In genomic region chr1:171841931-171842723, GRCh38 we compare ENCODE assay signal across 8 cellular contexts. TPM values are rescaled to one million over a fixed set of nuclear protein-coding genes. Genes with fewer than 3 reads are reported as not detected.
DNase-seq lines count a peak whose midpoint lies in the region; ATAC-seq, FAIRE-seq and TF ChIP-seq lines count a peak whose summit lies in the region.

No MANE protein-coding gene starts in this region.

- H3K4me2 ChIP-seq in HepG2 (ENCODE audit: low read depth, low read length), result no peak overlapping the region

- peak in 3 of 4 donors; percentile 9 to 23 (median 12) for ATAC-seq in right lobe of liver
- no peak for ATAC-seq in HepG2
- ATAC-seq in GM21528 (IDR thresholded peaks at IDR 0.05; ENCODE audit: low FRiP score, unreplicated experiment), result no peak

- H3K9ac ChIP-seq in HepG2 (ENCODE audit: insufficient read depth, low read depth, low read length) (no peak overlapping the region), stomach smooth muscle (ENCODE audit: low read length in 2 of 2) (peak overlapping the region; percentile 13 to 58)

- TF ChIP-seq CTCF in right lobe of liver (IDR thresholded peaks at IDR 0.05) (no peak), HepG2 (CRISPR knock-in tag; IDR thresholded peaks at IDR 0.05) (no peak), dorsolateral prefrontal cortex (IDR thresholded peaks at IDR 0.05 in 54 of 56, conservative IDR thresholded peaks at IDR 0.05 in 2 of 56; ENCODE audit: low read depth in 1 of 56, partially characterized antibody in 56 of 56) (peak in 3 of 56 donors; percentile 3 to 8 (median 5))

- intact Hi-C loops in right lobe of liver (cut with DNase I) (no loop called here), HepG2 (cut with micrococcal nuclease; ENCODE audit: unreplicated experiment) (no loop called here), dorsolateral prefrontal cortex (cut with DNase I) (loop anchor here (1.0 to 5.0 kb wide), 8 partner anchors 21 to 690 kb away; partner anchors contain the start of gene SUCO (in 1 of the 2))

- H3K27me3 ChIP-seq in right lobe of liver, result peaks cover 0 to 9% of the 10 kb centered on the region in 2 donors
- 0 out of 5 replicates have a peak, but pooled peaks cover 0 to 5% of the 10 kb centered on the region in 2 experiments for H3K27me3 ChIP-seq in HepG2 (ENCODE audit: control insufficient read depth in 1 of 2, insufficient read depth in 2 of 2, low read length in 2 of 2)
- no peaks in the 10 kb centered on the region for H3K27me3 ChIP-seq in dorsolateral prefrontal cortex
- no peaks in the 10 kb centered on the region for H3K27me3 ChIP-seq in stomach smooth muscle (ENCODE audit: control insufficient read depth in 1 of 2, insufficient read depth in 2 of 2, low read length in 2 of 2)

- peak in 1 of 3 donors; percentile 45 for DNase-seq in right lobe of liver
- no peak for DNase-seq in HepG2 (ENCODE audit: low spot score)
- DNase-seq in SW480 (ENCODE audit: low spot score), result peak; percentile 49
- DNase-seq in dorsolateral prefrontal cortex, result peak; percentile 28 to 69 (median 58)
- peak; percentile 78 for DNase-seq in medulla oblongata (ENCODE audit: extremely low spot score)
- DNase-seq in MV-4-11 (lab: John Stamatoyannopoulos, UW), result no peak

- TF ChIP-seq RAD21 in HepG2 (CRISPR knock-in tag; IDR thresholded peaks at IDR 0.05), result no peak

- no peak for TF ChIP-seq EP300 in HepG2 (IDR thresholded peaks at IDR 0.05; ENCODE audit: low read depth in 2 of 2, low read length in 2 of 2)
- TF ChIP-seq EP300 in HepG2 (CRISPR knock-in tag; IDR thresholded peaks at IDR 0.05; ENCODE audit: borderline replicate concordance), result no peak

- H3K4me1 ChIP-seq in right lobe of liver, result peaks cover 0 to 4% (median 0%) of the 10 kb centered on the region in 4 donors
- no peaks in the 10 kb centered on the region for H3K4me1 ChIP-seq in HepG2 (ENCODE audit: insufficient read depth, low read length)
- peaks cover 9% of the 10 kb centered on the region for H3K4me1 ChIP-seq in stomach smooth muscle (ENCODE audit: control insufficient read depth, insufficient read depth, low read length)

- H3K27ac ChIP-seq in right lobe of liver (no peak overlapping the region), HepG2 (ENCODE audit: extremely low read length, insufficient read depth, low read length) (no peak overlapping the region), dorsolateral prefrontal cortex (peak overlapping the region; percentile 61 to 99 (median 96)), stomach smooth muscle (ENCODE audit: low read length) (no peak overlapping the region)

- no peaks in the 10 kb centered on the region for H3K36me3 ChIP-seq in right lobe of liver
- no peaks in the 10 kb centered on the region for H3K36me3 ChIP-seq in HepG2 (replicated peaks in 1 of 2; ENCODE audit: control insufficient read depth in 1 of 2, insufficient read depth in 2 of 2, low read length in 2 of 2)
- H3K36me3 ChIP-seq in stomach smooth muscle (ENCODE audit: control insufficient read depth in 2 of 2, insufficient read depth in 2 of 2, low read length in 2 of 2), result no peaks in the 10 kb centered on the region

- POLR2A ChIA-PET in HepG2 (lab: Yijun Ruan, JAX), result no interaction called here

- no peak overlapping the region for H2AFZ ChIP-seq in HepG2 (ENCODE audit: low read length)

- H3K79me2 ChIP-seq in HepG2 (ENCODE audit: insufficient read depth, low read length), result no peaks in the 10 kb centered on the region

- FAIRE-seq in HepG2 (lab: Jason Lieb, UNC), result no peak

- CTCF ChIA-PET in HepG2 (lab: Yijun Ruan, JAX; ENCODE audit: low intra/inter-chr PET ratio, low total read pairs), result no interaction called here

- no TSS peak for BruUV-seq in HepG2 (replicated peaks; lab: Mats Ljungman, UMichigan)

- in situ Hi-C loops in HepG2 (cut with HindIII; ENCODE audit: extremely low pct_ligation_motif_present, low pct_unique_long_range_greater_than_20kb), result no loop called here

- H3K4me3 ChIP-seq in right lobe of liver, result peak overlapping the region; percentile 35 to 57 (median 43)
- no peak overlapping the region for H3K4me3 ChIP-seq in HepG2 (replicated peaks in 1 of 3; ENCODE audit: insufficient read depth in 1 of 3, low read depth in 2 of 3, low read length in 3 of 3)
- peak overlapping the region; percentile 65 to 100 (median 93) for H3K4me3 ChIP-seq in dorsolateral prefrontal cortex
- H3K4me3 ChIP-seq in stomach smooth muscle (ENCODE audit: low read length in 2 of 2), result peak overlapping the region; percentile 54 to 89

- no peaks in the 10 kb centered on the region for H4K20me1 ChIP-seq in HepG2 (ENCODE audit: insufficient read depth, low read length)

- WGBS in right lobe of liver (ENCODE audit: insufficient coverage, low coverage, low lambda C conversion rate, missing lambda C conversion rate), result 2% methylated on average over 18 of the region's 40 CpGs
- 35% methylated on average over 19 of the region's 40 CpGs for WGBS in HepG2 (ENCODE audit: low lambda C conversion rate)

- H3K9me3 ChIP-seq in right lobe of liver (no peaks in the 10 kb centered on the region), HepG2 (ENCODE audit: low read length) (no peaks in the 10 kb centered on the region), stomach smooth muscle (ENCODE audit: control insufficient read depth in 2 of 2, low read length in 2 of 2) (no peaks in the 10 kb centered on the region)

- TF ChIP-seq POLR2A in right lobe of liver (IDR thresholded peaks at IDR 0.05), result no peak
- TF ChIP-seq POLR2A in HepG2 (IDR thresholded peaks at IDR 0.05; ENCODE audit: insufficient read depth in 1 of 2, low read depth in 2 of 2, low read length in 2 of 2), result no peak

TF ChIP-seq in HepG2, 621 proteins besides CTCF, POLR2A, EP300 and RAD21:
- TF ChIP-seq PAWR (CRISPR knock-in tag; IDR thresholded peaks at IDR 0.05; ENCODE audit: borderline replicate concordance) (no peak), CBX1 (IDR thresholded peaks at IDR 0.05; ENCODE audit: low read depth) (no peak), IRF1 (CRISPR knock-in tag; IDR thresholded peaks at IDR 0.05; ENCODE audit: low read depth) (no peak), BRF2 (CRISPR knock-in tag; IDR thresholded peaks at IDR 0.05) (no peak)

RNA-seq across cellular contexts. Expression of gene DNM3, which starts 0.8 kb away (rescaled TPM):
- total RNA-seq in right lobe of liver, result under 1 TPM; 0.29 to 0.92 (median 0.43) TPM
- total RNA-seq in HepG2 (2016; rRNA removed; fragmentation: Illumina TruSeq; extraction: Trizol), result not detected in 2 replicates
- not detected in 2 replicates for total RNA-seq in HepG2 (2016; cell fraction: cytosol; rRNA removed; fragmentation: Illumina TruSeq; extraction: Trizol; ENCODE audit: low read depth)
- total RNA-seq in HepG2 (2016; cell fraction: insoluble cytoplasmic fraction; rRNA removed; fragmentation: Illumina TruSeq; extraction: Trizol), result not detected in 2 replicates
- not detected in 2 replicates for total RNA-seq in HepG2 (2016; cell fraction: membrane; rRNA removed; fragmentation: Illumina TruSeq; extraction: Trizol)
- 0.34 and 0.38 TPM in 2 replicates for total RNA-seq in HepG2 (2016; cell fraction: nucleus; rRNA removed; fragmentation: Illumina TruSeq; extraction: Trizol)
- polyA plus RNA-seq in HepG2 (2011; rRNA removed), result 0.05 and 0.14 TPM in 2 replicates
- polyA plus RNA-seq in HepG2 (2011; cell fraction: cytosol; rRNA removed), result 0.01 TPM in 1 of 2 replicates, not detected in the other
- polyA plus RNA-seq in HepG2 (2011; cell fraction: nucleus; rRNA removed), result 0.10 and 0.16 TPM in 2 replicates
- 0.03 and 0.16 TPM in 2 replicates for polyA plus RNA-seq in HepG2 (2012)
- not detected in 2 replicates for polyA plus RNA-seq in HepG2 (2016; cell fraction: cytosol; fragmentation: Illumina TruSeq; extraction: Trizol; ENCODE audit: low read depth)
- not detected in 2 replicates for polyA plus RNA-seq in HepG2 (2016; cell fraction: insoluble cytoplasmic fraction; fragmentation: Illumina TruSeq; extraction: Trizol; ENCODE audit: low read depth)
- not detected in 2 replicates for polyA plus RNA-seq in HepG2 (2016; cell fraction: membrane; fragmentation: Illumina TruSeq; extraction: Trizol; ENCODE audit: low read depth)
- polyA plus RNA-seq in HepG2 (2016; cell fraction: nucleus; fragmentation: Illumina TruSeq; extraction: Trizol; ENCODE audit: insufficient read depth, low read depth), result 0.05 TPM in 1 of 2 replicates, not detected in the other
- 1.1 TPM in 1 of 2 replicates, not detected in the other for polyA minus RNA-seq in HepG2 (2011; rRNA and poly(A)+ RNA removed; ENCODE audit: low replicate concordance)
- polyA minus RNA-seq in HepG2 (2011; cell fraction: cytosol; rRNA and poly(A)+ RNA removed), result not detected in 2 replicates
- polyA minus RNA-seq in HepG2 (2011; cell fraction: nucleus; rRNA and poly(A)+ RNA removed), result 0.26 and 0.75 TPM in 2 replicates
- 100 to 1,000 TPM in 119 of 120 experiments, 10 to 100 TPM in 1; 79.4 to 235 (median 160) TPM for total RNA-seq in dorsolateral prefrontal cortex

Comparison
In these comparisons a context has a peak if more than half of its experiments do, and no peak if none do; other contexts are left out.
1. ATAC-seq: peak in right lobe of liver (3 of 4); none in HepG2 (single experiment) and GM21528 (single experiment).
2. H3K4me3 ChIP-seq: peak in right lobe of liver (3 of 3), dorsolateral prefrontal cortex (59 of 59) and stomach smooth muscle (2 of 2); none in HepG2 (0 of 3).
3. DNase-seq: peak in SW480 (single experiment), dorsolateral prefrontal cortex (10 of 10) and medulla oblongata (single experiment); none in HepG2 (single experiment) and MV-4-11 (single experiment).
4. H3K27ac ChIP-seq: peak in dorsolateral prefrontal cortex (59 of 59); none in right lobe of liver (0 of 3), HepG2 (single experiment) and stomach smooth muscle (single experiment).
5. RNA of gene DNM3, which starts 0.8 kb away (total RNA-seq): 79.4 to 235 TPM in dorsolateral prefrontal cortex; 0.29 to 0.92 TPM in right lobe of liver and 0.34 to 0.38 TPM in HepG2; every median in the first group is over 10 times any median in the second.
6. intact Hi-C loops: an anchor here in dorsolateral prefrontal cortex (1.0 to 5.0 kb wide); none called in right lobe of liver and HepG2.